Comparison of ENCODE assay signal across 22 cellular contexts in the genomic region with DNA sequence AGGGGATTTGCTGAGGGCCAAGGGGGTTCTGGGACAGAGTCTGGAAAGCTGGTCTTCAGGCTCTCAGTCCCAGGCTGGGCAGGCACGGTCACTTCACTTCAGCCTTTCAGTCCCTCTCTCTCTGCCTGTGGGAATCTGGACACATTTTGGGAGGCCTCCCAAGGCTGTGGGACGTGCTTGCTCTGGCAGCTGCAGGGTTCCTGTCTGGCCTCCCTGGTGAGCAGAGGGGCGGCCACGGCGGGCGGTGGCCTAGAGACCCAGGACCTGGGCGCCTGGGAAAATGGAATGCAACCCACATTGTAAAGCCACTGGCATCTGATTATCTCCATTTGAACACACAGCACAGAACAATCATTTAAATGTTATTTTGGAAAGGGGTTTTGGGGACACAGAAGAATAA. TPM values are rescaled to one million over a fixed set of nuclear protein-coding genes. Genes with fewer than 3 reads are reported as not detected.
A peak's percentile ranks its signal among the peaks of the same experiment; 100 is the strongest.
DNase-seq lines count a peak whose midpoint lies in the region; ATAC-seq and TF ChIP-seq lines count a peak whose summit lies in the region.
"Had no signal": no experiment of that assay in that cellular context is flagged by ENCODE, and none has a peak within 500 bp of the region (broad histone marks: within the 10 kb centered on the region; RNA-seq: fewer than 3 reads in every experiment).

No MANE protein-coding gene starts in this region.

- no peak for TF ChIP-seq EP300 in suprapubic skin (IDR thresholded peaks at IDR 0.05)

- intact Hi-C loops in Right ventricle myocardium superior (cut with DNase I) (no loop called here), cardiac septum (cut with DNase I) (no loop called here)

- peak overlapping the region; percentile 14 for H3K27ac ChIP-seq in cingulate gyrus (ENCODE audit: low read depth, low read length)
- H3K27ac ChIP-seq in suprapubic skin = peak overlapping the region; percentile 84
- H3K27ac ChIP-seq: GM23248, KMS-11 had no signal

- no peak for TF ChIP-seq POLR2A in suprapubic skin (IDR thresholded peaks at IDR 0.05)

- H3K36me3 ChIP-seq in suprapubic skin = peaks cover 18% of the 10 kb centered on the region

- no peak overlapping the region for H3K4me3 ChIP-seq in suprapubic skin
- H3K4me3 ChIP-seq: GM23248, upper lobe of right lung had no signal

- no peaks in the 10 kb centered on the region for H3K27me3 ChIP-seq in suprapubic skin
- H3K27me3 ChIP-seq: upper lobe of right lung had no signal

- no peak for ATAC-seq in Right ventricle myocardium superior (ENCODE audit: poor library complexity)

- 82% methylated on average over 7 of the region's 7 CpGs for WGBS in suprapubic skin

- peak; percentile 46 for DNase-seq in Right ventricle myocardium superior
- DNase-seq in cardiac septum (ENCODE audit: low spot score) = no peak
- DNase-seq in myocyte (ENCODE audit: low read depth) = peak; percentile 65
- DNase-seq in suprapubic skin (ENCODE audit: low spot score in 2 of 2) = no peak
- DNase-seq in T1000 (lab: John Stamatoyannopoulos, UW) = no peak
- no peak for DNase-seq in activated CD4-positive, CD25-positive, alpha-beta regulatory T cell (lab: John Stamatoyannopoulos, UW)
- DNase-seq in NCI-H1694 treated with DMSO at 0.1 percent for 48 hours (lab: John Stamatoyannopoulos, UW) = no peak
- DNase-seq: 8988T; activated CD4-positive, alpha-beta T cell treated with anti-CD3 and anti-CD28 coated beads, Interleukin-2, amount 50 U/mL, for 1 hour; activated naive CD4-positive, alpha-beta T cell treated with anti-CD3 and anti-CD28 coated beads, Interleukin-2, amount 10 ng/mL, durations not matched to agents 7 days and 5 days; CD8-positive, alpha-beta memory T cell; DMS79 treated with DMSO at 0.1 percent for 48 hours; glutamatergic neuron; GM23248; kidney glomerular epithelial cell; NCI-H1048; NCI-H1930; NCI-H69; stimulated activated CD4-positive, alpha-beta T cell treated with anti-CD3 and anti-CD28 coated beads, Interleukin-4, amount 100 ng/mL, for 4 hours; upper lobe of right lung had no signal

- H3K9me3 ChIP-seq in suprapubic skin = no peaks in the 10 kb centered on the region
- H3K9me3 ChIP-seq: upper lobe of right lung had no signal

- TF ChIP-seq CTCF in suprapubic skin (IDR thresholded peaks at IDR 0.05) = no peak

- H3K4me1 ChIP-seq in suprapubic skin = peaks cover 34% of the 10 kb centered on the region

RNA-seq across cellular contexts. Expression of a gene that starts 10.1 kb away (rescaled TPM):
- 459 TPM for total RNA-seq in Right ventricle myocardium superior
- total RNA-seq in cardiac septum = 168 TPM
- total RNA-seq in myocyte = 2.7 and 3.2 TPM in 2 replicates
- 8.4 TPM for polyA plus RNA-seq in myocyte (2012)
- 100 to 1,000 TPM; 111 to 156 (median 130) TPM for total RNA-seq in suprapubic skin

Comparison
In these comparisons a context has a peak if more than half of its experiments do, and no peak if none do; other contexts are left out.
1. DNase-seq: peak in Right ventricle myocardium superior (single experiment) and myocyte (single experiment); none in cardiac septum (single experiment), suprapubic skin (0 of 2), T1000 (single experiment), activated CD4-positive, CD25-positive, alpha-beta regulatory T cell (0 of 4) and NCI-H1694 treated with DMSO at 0.1 percent for 48 hours (single experiment).
2. RNA of a gene that starts 10.1 kb away (total RNA-seq): 459 TPM in Right ventricle myocardium superior (single experiment), 168 TPM in cardiac septum (single experiment) and 111 to 156 TPM in suprapubic skin; 2.7 to 3.2 TPM in myocyte; every median in the first group is over 10 times any median in the second.